In the genomic region with DNA sequence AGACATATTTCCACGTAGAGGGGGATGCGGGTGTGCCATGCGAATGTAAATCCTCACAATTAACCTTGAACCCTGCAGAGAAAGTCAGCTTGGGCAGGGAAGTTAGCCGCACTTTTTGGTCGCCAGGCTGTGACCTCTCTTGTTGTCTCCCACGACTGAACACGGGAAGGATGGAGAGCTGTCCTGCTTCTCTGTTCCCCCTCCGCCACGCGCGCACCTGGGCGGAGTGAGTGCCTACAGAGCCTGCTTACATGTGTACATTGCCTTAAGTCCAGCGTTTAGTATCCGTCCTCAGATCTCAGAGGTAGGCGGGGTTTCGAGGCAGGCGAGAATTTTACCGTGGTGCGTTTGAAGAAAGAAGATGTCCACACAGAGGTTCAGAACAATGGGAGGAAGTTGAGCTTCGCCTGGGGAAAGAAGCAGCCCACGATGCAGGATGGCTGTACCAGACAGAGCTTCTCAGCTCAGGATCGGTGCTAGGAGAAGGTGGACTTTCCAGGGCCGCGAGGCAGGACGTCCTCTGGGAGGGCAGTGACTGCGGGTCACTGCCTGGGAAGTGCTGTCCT, we compare ENCODE assay signal across 1 cellular context.
A peak's percentile ranks its signal among the peaks of the same experiment; 100 is the strongest.
TF ChIP-seq lines count a peak whose summit lies in the region.

No MANE protein-coding gene starts in this region.

TF ChIP-seq in K562, 482 proteins besides CTCF, POLR2A, EP300 and RAD21 (continued from another document and continues in another):
- TF ChIP-seq, protein P1, sequence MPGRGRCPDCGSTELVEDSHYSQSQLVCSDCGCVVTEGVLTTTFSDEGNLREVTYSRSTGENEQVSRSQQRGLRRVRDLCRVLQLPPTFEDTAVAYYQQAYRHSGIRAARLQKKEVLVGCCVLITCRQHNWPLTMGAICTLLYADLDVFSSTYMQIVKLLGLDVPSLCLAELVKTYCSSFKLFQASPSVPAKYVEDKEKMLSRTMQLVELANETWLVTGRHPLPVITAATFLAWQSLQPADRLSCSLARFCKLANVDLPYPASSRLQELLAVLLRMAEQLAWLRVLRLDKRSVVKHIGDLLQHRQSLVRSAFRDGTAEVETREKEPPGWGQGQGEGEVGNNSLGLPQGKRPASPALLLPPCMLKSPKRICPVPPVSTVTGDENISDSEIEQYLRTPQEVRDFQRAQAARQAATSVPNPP (IDR thresholded peaks at IDR 0.05; ENCODE audit: borderline replicate concordance, insufficient read depth, insufficient read length): no peak
- TF ChIP-seq ZNF586 (CRISPR knock-in tag; conservative IDR thresholded peaks at IDR 0.05) (no peak), SUPT5H (IDR thresholded peaks at IDR 0.05) (no peak), TAF1 (IDR thresholded peaks at IDR 0.05; ENCODE audit: control insufficient read depth, extremely low read depth, insufficient read depth, low read length, severe bottlenecking) (no peak), CBX5 (IDR thresholded peaks at IDR 0.05; ENCODE audit: borderline replicate concordance, low read depth) (no peak), RHOXF2B (CRISPR knock-in tag; conservative IDR thresholded peaks at IDR 0.05) (no peak), MCM5 (IDR thresholded peaks at IDR 0.05; ENCODE audit: low read depth) (no peak), HEY1 (CRISPR knock-in tag; IDR thresholded peaks at IDR 0.05; ENCODE audit: borderline replicate concordance) (no peak), NBN (IDR thresholded peaks at IDR 0.05; ENCODE audit: low read depth) (peak; percentile 32; the same call in 1 of the 2 replicates), FUS (optimal IDR thresholded peaks at IDR 0.05; ENCODE audit: low read depth, low read length) (no peak), ZNF778 (CRISPR knock-in tag; IDR thresholded peaks at IDR 0.05) (no peak), ETV5 (CRISPR knock-in tag; IDR thresholded peaks at IDR 0.05; ENCODE audit: low read depth) (no peak), NFXL1 (CRISPR knock-in tag; IDR thresholded peaks at IDR 0.05) (no peak), ETS2 (tag; IDR thresholded peaks at IDR 0.05; ENCODE audit: borderline replicate concordance, poor library complexity, severe bottlenecking) (no peak), ASH1L (IDR thresholded peaks at IDR 0.05; ENCODE audit: borderline replicate concordance, low read depth, partially characterized antibody) (no peak), MCM2 (IDR thresholded peaks at IDR 0.05; ENCODE audit: low read depth) (no peak), ZNF431 (CRISPR knock-in tag; IDR thresholded peaks at IDR 0.05) (0 out of 2 replicates have a peak, but pooled peaks have one; percentile 43), NCOA4 (IDR thresholded peaks at IDR 0.05; ENCODE audit: partially characterized antibody) (no peak), ADNP (tag; IDR thresholded peaks at IDR 0.05) (no peak), HDGF (IDR thresholded peaks at IDR 0.05) (no peak), NFIC (IDR thresholded peaks at IDR 0.05) (no peak), NCOR1 (IDR thresholded peaks at IDR 0.05) (no peak), SETDB1 (IDR thresholded peaks at IDR 0.05; ENCODE audit: low read length) (no peak), TOE1 (IDR thresholded peaks at IDR 0.05; ENCODE audit: borderline replicate concordance) (peak; percentile 55), TOE1 (CRISPR knock-in tag; IDR thresholded peaks at IDR 0.05; ENCODE audit: borderline replicate concordance, low read depth) (no peak), ZNF444 (CRISPR knock-in tag; IDR thresholded peaks at IDR 0.05) (no peak), TEAD2 (tag; IDR thresholded peaks at IDR 0.05) (no peak), ZC3H8 (IDR thresholded peaks at IDR 0.05) (no peak), ZNF507 (tag; conservative IDR thresholded peaks at IDR 0.05) (no peak), RBM15 (IDR thresholded peaks at IDR 0.05; ENCODE audit: insufficient read depth, low read length) (no peak), DMBX1 (CRISPR knock-in tag; IDR thresholded peaks at IDR 0.05; ENCODE audit: borderline replicate concordance) (no peak), COPS2 (conservative IDR thresholded peaks at IDR 0.05) (no peak), ZNF143 (CRISPR knock-in tag; IDR thresholded peaks at IDR 0.05) (no peak), RBM39 (optimal IDR thresholded peaks at IDR 0.05; ENCODE audit: low read depth, low read length) (no peak), CBFB (CRISPR knock-in tag; IDR thresholded peaks at IDR 0.05) (no peak), RUNX1 (IDR thresholded peaks at IDR 0.05; ENCODE audit: low read depth) (no peak), TBL1XR1 (IDR thresholded peaks at IDR 0.05; ENCODE audit: low read length in 2 of 2) (no peak), POLR2G (IDR thresholded peaks at IDR 0.05; ENCODE audit: low read depth, low read length) (no peak), GTF2E2 (tag; IDR thresholded peaks at IDR 0.05) (no peak), NCOA2 (IDR thresholded peaks at IDR 0.05; ENCODE audit: partially characterized antibody in 2 of 2) (no peak), ZNF274 (IDR thresholded peaks at IDR 0.05; ENCODE audit: borderline replicate concordance, low read depth, low read length) (no peak), POLR2H (tag; IDR thresholded peaks at IDR 0.05; ENCODE audit: low read depth) (no peak), NCOA1 (IDR thresholded peaks at IDR 0.05; ENCODE audit: low read depth) (no peak)
- TF ChIP-seq, protein P2, sequence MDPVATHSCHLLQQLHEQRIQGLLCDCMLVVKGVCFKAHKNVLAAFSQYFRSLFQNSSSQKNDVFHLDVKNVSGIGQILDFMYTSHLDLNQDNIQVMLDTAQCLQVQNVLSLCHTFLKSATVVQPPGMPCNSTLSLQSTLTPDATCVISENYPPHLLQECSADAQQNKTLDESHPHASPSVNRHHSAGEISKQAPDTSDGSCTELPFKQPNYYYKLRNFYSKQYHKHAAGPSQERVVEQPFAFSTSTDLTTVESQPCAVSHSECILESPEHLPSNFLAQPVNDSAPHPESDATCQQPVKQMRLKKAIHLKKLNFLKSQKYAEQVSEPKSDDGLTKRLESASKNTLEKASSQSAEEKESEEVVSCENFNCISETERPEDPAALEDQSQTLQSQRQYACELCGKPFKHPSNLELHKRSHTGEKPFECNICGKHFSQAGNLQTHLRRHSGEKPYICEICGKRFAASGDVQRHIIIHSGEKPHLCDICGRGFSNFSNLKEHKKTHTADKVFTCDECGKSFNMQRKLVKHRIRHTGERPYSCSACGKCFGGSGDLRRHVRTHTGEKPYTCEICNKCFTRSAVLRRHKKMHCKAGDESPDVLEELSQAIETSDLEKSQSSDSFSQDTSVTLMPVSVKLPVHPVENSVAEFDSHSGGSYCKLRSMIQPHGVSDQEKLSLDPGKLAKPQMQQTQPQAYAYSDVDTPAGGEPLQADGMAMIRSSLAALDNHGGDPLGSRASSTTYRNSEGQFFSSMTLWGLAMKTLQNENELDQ (CRISPR knock-in tag; IDR thresholded peaks at IDR 0.05; ENCODE audit: borderline replicate concordance): no peak
- TF ChIP-seq, protein P3, sequence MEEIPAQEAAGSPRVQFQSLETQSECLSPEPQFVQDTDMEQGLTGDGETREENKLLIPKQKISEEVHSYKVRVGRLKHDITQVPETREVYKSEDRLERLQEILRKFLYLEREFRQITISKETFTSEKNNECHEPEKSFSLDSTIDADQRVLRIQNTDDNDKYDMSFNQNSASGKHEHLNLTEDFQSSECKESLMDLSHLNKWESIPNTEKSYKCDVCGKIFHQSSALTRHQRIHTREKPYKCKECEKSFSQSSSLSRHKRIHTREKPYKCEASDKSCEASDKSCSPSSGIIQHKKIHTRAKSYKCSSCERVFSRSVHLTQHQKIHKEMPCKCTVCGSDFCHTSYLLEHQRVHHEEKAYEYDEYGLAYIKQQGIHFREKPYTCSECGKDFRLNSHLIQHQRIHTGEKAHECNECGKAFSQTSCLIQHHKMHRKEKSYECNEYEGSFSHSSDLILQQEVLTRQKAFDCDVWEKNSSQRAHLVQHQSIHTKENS (CRISPR knock-in tag; IDR thresholded peaks at IDR 0.05): no peak
- TF ChIP-seq, protein P4, sequence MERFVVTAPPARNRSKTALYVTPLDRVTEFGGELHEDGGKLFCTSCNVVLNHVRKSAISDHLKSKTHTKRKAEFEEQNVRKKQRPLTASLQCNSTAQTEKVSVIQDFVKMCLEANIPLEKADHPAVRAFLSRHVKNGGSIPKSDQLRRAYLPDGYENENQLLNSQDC (CRISPR knock-in tag; IDR thresholded peaks at IDR 0.05): no peak
- TF ChIP-seq, protein P5, sequence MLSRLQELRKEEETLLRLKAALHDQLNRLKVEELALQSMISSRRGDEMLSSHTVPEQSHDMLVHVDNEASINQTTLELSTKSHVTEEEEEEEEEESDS (CRISPR knock-in tag; IDR thresholded peaks at IDR 0.05): no peak
- TF ChIP-seq, protein P6, sequence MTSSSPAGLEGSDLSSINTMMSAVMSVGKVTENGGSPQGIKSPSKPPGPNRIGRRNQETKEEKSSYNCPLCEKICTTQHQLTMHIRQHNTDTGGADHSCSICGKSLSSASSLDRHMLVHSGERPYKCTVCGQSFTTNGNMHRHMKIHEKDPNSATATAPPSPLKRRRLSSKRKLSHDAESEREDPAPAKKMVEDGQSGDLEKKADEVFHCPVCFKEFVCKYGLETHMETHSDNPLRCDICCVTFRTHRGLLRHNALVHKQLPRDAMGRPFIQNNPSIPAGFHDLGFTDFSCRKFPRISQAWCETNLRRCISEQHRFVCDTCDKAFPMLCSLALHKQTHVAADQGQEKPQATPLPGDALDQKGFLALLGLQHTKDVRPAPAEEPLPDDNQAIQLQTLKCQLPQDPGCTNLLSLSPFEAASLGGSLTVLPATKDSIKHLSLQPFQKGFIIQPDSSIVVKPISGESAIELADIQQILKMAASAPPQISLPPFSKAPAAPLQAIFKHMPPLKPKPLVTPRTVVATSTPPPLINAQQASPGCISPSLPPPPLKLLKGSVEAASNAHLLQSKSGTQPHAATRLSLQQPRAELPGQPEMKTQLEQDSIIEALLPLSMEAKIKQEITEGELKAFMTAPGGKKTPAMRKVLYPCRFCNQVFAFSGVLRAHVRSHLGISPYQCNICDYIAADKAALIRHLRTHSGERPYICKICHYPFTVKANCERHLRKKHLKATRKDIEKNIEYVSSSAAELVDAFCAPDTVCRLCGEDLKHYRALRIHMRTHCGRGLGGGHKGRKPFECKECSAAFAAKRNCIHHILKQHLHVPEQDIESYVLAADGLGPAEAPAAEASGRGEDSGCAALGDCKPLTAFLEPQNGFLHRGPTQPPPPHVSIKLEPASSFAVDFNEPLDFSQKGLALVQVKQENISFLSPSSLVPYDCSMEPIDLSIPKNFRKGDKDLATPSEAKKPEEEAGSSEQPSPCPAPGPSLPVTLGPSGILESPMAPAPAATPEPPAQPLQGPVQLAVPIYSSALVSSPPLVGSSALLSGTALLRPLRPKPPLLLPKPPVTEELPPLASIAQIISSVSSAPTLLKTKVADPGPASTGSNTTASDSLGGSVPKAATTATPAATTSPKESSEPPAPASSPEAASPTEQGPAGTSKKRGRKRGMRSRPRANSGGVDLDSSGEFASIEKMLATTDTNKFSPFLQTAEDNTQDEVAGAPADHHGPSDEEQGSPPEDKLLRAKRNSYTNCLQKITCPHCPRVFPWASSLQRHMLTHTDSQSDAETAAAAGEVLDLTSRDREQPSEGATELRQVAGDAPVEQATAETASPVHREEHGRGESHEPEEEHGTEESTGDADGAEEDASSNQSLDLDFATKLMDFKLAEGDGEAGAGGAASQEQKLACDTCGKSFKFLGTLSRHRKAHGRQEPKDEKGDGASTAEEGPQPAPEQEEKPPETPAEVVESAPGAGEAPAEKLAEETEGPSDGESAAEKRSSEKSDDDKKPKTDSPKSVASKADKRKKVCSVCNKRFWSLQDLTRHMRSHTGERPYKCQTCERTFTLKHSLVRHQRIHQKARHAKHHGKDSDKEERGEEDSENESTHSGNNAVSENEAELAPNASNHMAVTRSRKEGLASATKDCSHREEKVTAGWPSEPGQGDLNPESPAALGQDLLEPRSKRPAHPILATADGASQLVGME (CRISPR knock-in tag; IDR thresholded peaks at IDR 0.05): no peak
- TF ChIP-seq, protein P7, sequence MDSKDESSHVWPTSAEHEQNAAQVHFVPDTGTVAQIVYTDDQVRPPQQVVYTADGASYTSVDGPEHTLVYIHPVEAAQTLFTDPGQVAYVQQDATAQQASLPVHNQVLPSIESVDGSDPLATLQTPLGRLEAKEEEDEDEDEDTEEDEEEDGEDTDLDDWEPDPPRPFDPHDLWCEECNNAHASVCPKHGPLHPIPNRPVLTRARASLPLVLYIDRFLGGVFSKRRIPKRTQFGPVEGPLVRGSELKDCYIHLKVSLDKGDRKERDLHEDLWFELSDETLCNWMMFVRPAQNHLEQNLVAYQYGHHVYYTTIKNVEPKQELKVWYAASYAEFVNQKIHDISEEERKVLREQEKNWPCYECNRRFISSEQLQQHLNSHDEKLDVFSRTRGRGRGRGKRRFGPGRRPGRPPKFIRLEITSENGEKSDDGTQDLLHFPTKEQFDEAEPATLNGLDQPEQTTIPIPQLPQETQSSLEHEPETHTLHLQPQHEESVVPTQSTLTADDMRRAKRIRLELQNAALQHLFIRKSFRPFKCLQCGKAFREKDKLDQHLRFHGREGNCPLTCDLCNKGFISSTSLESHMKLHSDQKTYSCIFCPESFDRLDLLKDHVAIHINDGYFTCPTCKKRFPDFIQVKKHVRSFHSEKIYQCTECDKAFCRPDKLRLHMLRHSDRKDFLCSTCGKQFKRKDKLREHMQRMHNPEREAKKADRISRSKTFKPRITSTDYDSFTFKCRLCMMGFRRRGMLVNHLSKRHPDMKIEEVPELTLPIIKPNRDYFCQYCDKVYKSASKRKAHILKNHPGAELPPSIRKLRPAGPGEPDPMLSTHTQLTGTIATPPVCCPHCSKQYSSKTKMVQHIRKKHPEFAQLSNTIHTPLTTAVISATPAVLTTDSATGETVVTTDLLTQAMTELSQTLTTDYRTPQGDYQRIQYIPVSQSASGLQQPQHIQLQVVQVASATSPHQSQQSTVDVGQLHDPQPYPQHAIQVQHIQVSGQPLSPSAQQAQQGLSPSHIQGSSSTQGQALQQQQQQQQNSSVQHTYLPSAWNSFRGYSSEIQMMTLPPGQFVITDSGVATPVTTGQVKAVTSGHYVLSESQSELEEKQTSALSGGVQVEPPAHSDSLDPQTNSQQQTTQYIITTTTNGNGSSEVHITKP (IDR thresholded peaks at IDR 0.05; ENCODE audit: partially characterized antibody): peak; percentile 37
- TF ChIP-seq, protein P8, sequence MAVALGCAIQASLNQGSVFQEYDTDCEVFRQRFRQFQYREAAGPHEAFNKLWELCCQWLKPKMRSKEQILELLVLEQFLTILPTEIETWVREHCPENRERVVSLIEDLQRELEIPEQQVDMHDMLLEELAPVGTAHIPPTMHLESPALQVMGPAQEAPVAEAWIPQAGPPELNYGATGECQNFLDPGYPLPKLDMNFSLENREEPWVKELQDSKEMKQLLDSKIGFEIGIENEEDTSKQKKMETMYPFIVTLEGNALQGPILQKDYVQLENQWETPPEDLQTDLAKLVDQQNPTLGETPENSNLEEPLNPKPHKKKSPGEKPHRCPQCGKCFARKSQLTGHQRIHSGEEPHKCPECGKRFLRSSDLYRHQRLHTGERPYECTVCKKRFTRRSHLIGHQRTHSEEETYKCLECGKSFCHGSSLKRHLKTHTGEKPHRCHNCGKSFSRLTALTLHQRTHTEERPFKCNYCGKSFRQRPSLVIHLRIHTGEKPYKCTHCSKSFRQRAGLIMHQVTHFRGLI (CRISPR knock-in tag; IDR thresholded peaks at IDR 0.05): no peak
- TF ChIP-seq, protein P9, sequence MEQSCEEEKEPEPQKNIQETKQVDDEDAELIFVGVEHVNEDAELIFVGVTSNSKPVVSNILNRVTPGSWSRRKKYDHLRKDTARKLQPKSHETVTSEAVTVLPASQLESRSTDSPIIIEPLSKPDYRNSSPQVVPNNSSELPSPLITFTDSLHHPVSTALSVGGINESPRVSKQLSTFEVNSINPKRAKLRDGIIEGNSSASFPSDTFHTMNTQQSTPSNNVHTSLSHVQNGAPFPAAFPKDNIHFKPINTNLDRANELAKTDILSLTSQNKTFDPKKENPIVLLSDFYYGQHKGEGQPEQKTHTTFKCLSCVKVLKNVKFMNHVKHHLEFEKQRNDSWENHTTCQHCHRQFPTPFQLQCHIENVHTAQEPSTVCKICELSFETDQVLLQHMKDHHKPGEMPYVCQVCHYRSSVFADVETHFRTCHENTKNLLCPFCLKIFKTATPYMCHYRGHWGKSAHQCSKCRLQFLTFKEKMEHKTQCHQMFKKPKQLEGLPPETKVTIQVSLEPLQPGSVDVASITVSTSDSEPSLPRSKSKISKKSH (CRISPR knock-in tag; IDR thresholded peaks at IDR 0.05): no peak
